Comparison of ENCODE assay signal across 8 cellular contexts in the genomic region with DNA sequence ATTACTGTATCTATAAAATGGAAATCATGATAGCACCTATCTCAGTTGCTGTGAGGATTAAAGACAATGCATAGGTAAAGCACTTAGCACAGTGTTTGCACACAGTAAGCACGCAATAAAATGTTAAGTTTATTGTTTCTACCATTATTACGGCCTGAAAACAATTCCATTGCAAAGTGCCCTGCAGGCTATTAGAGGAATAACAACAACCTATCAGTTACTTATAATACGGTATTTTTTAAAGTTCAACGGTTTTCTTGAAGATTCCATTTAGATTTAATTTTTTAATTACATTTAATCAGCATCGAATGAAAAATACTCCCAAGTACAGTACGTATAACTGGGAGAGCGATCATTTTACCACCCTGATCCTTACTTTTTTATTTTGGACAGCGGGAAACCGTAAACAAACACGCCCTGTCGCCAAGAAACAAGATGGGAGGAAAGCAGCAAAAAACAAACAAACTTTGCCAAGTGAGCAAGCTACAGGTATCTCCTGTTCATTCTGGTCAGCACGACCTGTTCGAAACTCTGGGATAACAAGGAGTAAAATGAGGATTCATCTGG. TPM values are rescaled to one million over a fixed set of nuclear protein-coding genes. Genes with fewer than 3 reads are reported as not detected.
DNase-seq lines count a peak whose midpoint lies in the region; ATAC-seq, FAIRE-seq and TF ChIP-seq lines count a peak whose summit lies in the region.

No MANE protein-coding gene starts in this region.

- no peaks in the 10 kb centered on the region for H3K36me3 ChIP-seq in small intestine (ENCODE audit: control insufficient read depth in 2 of 2, insufficient read depth in 2 of 2, low read length in 2 of 2)

- WGBS in small intestine, 3 donors: 9 to 11% (median 9%) methylated on average over 13 of the region's 13 CpGs

- peaks cover 10% of the 10 kb centered on the region for H3K27me3 Mint-ChIP-seq in T-helper 2 cell treated with Interferon-gamma antibody and Interleukin-4, amounts not matched to agents 5 μg/mL and 100 μg/mL, for 36 hours (ENCODE audit: low read depth)
- H3K27me3 Mint-ChIP-seq in glutamatergic neuron (ENCODE audit: unreplicated experiment): peaks cover 4% of the 10 kb centered on the region

- peak overlapping the region; percentile 92 for H3K4me3 Mint-ChIP-seq in T-helper 2 cell treated with Interferon-gamma antibody and Interleukin-4, amounts not matched to agents 5 μg/mL and 100 μg/mL, for 36 hours
- peak overlapping the region; percentile 99 for H3K4me3 Mint-ChIP-seq in glutamatergic neuron (ENCODE audit: unreplicated experiment)

- no peaks in the 10 kb centered on the region for H3K27me3 ChIP-seq in small intestine (ENCODE audit: control insufficient read depth in 2 of 2, insufficient read depth in 2 of 2, low read length in 2 of 2)

- intact Hi-C loops in sciatic nerve (cut with DNase I): no loop called here

- no peaks in the 10 kb centered on the region for H3K9me3 ChIP-seq in small intestine (ENCODE audit: control insufficient read depth, low read depth)

- peaks cover 16% of the 10 kb centered on the region for H3K4me1 Mint-ChIP-seq in T-helper 2 cell treated with Interferon-gamma antibody and Interleukin-4, amounts not matched to agents 5 μg/mL and 100 μg/mL, for 36 hours (ENCODE audit: low read depth)
- H3K4me1 Mint-ChIP-seq in glutamatergic neuron (ENCODE audit: low read depth, unreplicated experiment): peaks cover 18% of the 10 kb centered on the region

- H3K27ac ChIP-seq in C4-2B (peak overlapping the region; percentile 90), small intestine (ENCODE audit: low read depth in 1 of 2, low read length in 1 of 2) (peak overlapping the region in 1 of 2 donors; percentile 95)

- H3K36me3 Mint-ChIP-seq in T-helper 2 cell treated with Interferon-gamma antibody and Interleukin-4, amounts not matched to agents 5 μg/mL and 100 μg/mL, for 36 hours (ENCODE audit: low read depth): peaks cover 2% of the 10 kb centered on the region
- H3K36me3 Mint-ChIP-seq in glutamatergic neuron (ENCODE audit: unreplicated experiment): no peaks in the 10 kb centered on the region

- ATAC-seq in GM18519 (IDR thresholded peaks at IDR 0.05; ENCODE audit: low FRiP score, unreplicated experiment) (peak; percentile 14), HG03060 (IDR thresholded peaks at IDR 0.05; ENCODE audit: low read depth, unreplicated experiment) (peak; percentile 13), sciatic nerve (no peak), GM18520 (IDR thresholded peaks at IDR 0.05; ENCODE audit: unreplicated experiment) (no peak)

- TF ChIP-seq CTCF in C4-2B (conservative IDR thresholded peaks at IDR 0.05) (peak; percentile 67), glutamatergic neuron (IDR thresholded peaks at IDR 0.05; ENCODE audit: partially characterized antibody, unreplicated experiment) (peak; percentile 68)

- H3K4me3 ChIP-seq in small intestine (ENCODE audit: low read depth in 1 of 2, low read length in 2 of 2): peak overlapping the region; percentile 68

- FAIRE-seq in small intestine (lab: Jason Lieb, UNC): no peak

- no peaks in the 10 kb centered on the region for H3K9me3 Mint-ChIP-seq in T-helper 2 cell treated with Interferon-gamma antibody and Interleukin-4, amounts not matched to agents 5 μg/mL and 100 μg/mL, for 36 hours
- peaks cover 4% of the 10 kb centered on the region for H3K9me3 Mint-ChIP-seq in glutamatergic neuron (ENCODE audit: unreplicated experiment)

- DNase-seq in T-helper 2 cell treated with Interferon-gamma antibody and Interleukin-4, amounts not matched to agents 5 μg/mL and 100 μg/mL, for 36 hours (ENCODE audit: low spot score): no peak
- DNase-seq in glutamatergic neuron: no peak
- peak; percentile 4 for DNase-seq in small intestine
- DNase-seq in sciatic nerve (ENCODE audit: low spot score): no peak

- H3K27ac Mint-ChIP-seq in T-helper 2 cell treated with Interferon-gamma antibody and Interleukin-4, amounts not matched to agents 5 μg/mL and 100 μg/mL, for 36 hours: peak overlapping the region; percentile 93
- peak overlapping the region; percentile 99 for H3K27ac Mint-ChIP-seq in glutamatergic neuron (ENCODE audit: unreplicated experiment)

- no peaks in the 10 kb centered on the region for H3K4me1 ChIP-seq in small intestine (ENCODE audit: control insufficient read depth in 2 of 2, insufficient read depth in 1 of 2, low read depth in 1 of 2, low read length in 1 of 2)

RNA-seq across cellular contexts. Expression of a gene that starts 0.9 kb away (rescaled TPM):
- total RNA-seq in glutamatergic neuron (ENCODE audit: unreplicated experiment) (33.1 TPM), sciatic nerve (16.1 TPM)
- 1 to 10 TPM in 2 of 3 donors, under 1 TPM in 1; 0.45 to 3.4 (median 1.4) TPM for polyA plus RNA-seq in small intestine

Comparison
In these comparisons a context has a peak if more than half of its experiments do, and no peak if none do; other contexts are left out.
1. ATAC-seq: peak in GM18519 (single experiment) and HG03060 (single experiment); none in sciatic nerve (single experiment) and GM18520 (single experiment).